ENCODE assay signal across 1 cellular context in the genomic region with DNA sequence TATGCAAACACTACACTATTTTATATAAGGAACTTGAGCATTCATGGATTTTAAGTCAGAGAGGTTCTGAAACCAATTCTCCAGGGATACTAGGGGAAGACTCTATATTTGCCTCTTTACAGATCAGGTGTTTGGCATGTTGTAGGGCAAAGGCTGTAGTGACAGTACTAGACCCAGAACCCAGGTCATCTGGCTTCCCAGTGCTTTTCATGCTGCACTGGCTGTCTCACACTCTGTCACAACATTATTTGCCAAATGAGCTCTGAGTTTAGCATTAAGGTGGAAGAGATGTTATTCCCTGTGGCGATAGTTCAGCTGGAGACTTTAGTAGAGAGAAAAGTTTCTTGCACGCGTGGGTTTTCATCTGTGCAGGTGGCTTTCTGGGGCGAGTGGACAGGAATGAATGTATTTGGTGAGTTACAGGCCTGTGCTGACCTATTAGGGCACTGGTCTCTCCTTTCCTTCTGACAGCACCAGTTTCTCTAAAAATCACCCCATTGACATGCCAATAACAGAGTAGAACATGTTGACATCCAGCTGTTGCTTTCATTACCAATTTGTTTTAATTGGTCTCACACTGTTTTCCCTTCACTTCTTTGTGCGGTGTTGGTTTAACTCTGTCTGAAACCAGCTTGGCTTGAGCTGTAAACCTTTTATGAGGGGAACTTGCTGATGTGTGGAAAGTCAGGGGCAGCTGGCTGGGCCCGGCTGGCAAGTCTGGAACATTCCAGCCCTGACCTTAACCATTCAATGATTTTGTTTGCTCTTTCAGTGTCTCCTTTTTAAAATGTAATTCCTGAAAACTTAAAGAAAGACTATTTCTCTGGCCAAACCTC.
TF ChIP-seq lines count a peak whose summit lies in the region.

No MANE protein-coding gene starts in this region.

TF ChIP-seq in H1, 55 proteins besides CTCF, POLR2A, EP300 and RAD21:
- peak; percentile 80 for TF ChIP-seq NANOG (IDR thresholded peaks at IDR 0.05; ENCODE audit: insufficient read depth, low read depth, low read length, poor library complexity, severe bottlenecking)
- 0 out of 4 replicates have a peak, but pooled peaks of 1 of the 2 experiments have one; percentile 26 for TF ChIP-seq SIN3A (conservative IDR thresholded peaks at IDR 0.05 in 1 of 2, IDR thresholded peaks at IDR 0.05 in 1 of 2; ENCODE audit: low read depth in 1 of 2, low read length in 2 of 2)
- TF ChIP-seq YY1 (IDR thresholded peaks at IDR 0.05; ENCODE audit: low read depth, low read length), result no peak
